ENCODE assay signal across 1 cellular context in the genomic region with DNA sequence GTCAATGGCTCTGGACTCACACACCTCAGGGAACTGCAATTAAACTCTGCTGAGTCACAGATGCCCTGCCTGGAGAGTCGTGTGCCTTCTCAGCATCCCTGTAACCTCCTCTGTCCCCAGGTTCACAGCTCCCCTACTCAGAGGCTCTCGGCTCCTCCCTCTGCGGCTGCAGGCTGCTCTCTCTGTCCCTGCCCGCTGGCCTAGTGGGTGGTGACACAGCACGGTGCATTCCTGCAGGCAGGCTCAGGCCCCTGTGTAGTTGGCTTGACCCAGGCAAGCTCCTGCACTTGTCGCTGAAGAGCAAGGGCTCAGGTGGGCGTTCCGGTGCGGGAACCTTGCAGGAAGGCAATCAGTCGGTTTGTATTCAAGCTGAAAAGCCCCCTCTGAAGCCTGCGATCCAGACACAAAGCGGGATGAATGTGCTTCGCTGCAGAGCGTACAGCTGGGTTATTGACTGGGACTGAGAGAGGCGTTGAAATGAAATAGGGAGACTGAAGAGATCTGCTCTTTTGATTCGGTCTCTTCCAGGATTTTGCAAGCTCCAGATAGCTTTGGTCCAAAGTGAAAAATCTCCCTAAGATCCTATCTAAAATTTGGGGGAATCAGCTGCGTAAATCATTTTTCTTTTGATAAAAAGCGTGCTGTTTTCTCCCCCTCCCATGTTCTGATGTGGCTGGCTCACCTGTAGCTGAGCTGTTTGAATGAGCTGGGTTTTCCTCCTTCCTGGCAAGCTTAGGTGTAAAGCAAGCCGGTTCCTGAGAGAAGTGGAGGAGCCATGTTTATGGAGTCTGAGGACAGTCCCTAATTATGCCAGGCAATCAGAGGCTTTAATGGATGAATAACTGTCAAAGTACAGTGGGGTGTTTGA.
A peak's percentile ranks its signal among the peaks of the same experiment; 100 is the strongest.
TF ChIP-seq lines count a peak whose summit lies in the region.

No MANE protein-coding gene starts in this region.

TF ChIP-seq in HepG2, 621 proteins besides CTCF, POLR2A, EP300 and RAD21 (continued from another document and continues in another):
- TF ChIP-seq, protein P1, sequence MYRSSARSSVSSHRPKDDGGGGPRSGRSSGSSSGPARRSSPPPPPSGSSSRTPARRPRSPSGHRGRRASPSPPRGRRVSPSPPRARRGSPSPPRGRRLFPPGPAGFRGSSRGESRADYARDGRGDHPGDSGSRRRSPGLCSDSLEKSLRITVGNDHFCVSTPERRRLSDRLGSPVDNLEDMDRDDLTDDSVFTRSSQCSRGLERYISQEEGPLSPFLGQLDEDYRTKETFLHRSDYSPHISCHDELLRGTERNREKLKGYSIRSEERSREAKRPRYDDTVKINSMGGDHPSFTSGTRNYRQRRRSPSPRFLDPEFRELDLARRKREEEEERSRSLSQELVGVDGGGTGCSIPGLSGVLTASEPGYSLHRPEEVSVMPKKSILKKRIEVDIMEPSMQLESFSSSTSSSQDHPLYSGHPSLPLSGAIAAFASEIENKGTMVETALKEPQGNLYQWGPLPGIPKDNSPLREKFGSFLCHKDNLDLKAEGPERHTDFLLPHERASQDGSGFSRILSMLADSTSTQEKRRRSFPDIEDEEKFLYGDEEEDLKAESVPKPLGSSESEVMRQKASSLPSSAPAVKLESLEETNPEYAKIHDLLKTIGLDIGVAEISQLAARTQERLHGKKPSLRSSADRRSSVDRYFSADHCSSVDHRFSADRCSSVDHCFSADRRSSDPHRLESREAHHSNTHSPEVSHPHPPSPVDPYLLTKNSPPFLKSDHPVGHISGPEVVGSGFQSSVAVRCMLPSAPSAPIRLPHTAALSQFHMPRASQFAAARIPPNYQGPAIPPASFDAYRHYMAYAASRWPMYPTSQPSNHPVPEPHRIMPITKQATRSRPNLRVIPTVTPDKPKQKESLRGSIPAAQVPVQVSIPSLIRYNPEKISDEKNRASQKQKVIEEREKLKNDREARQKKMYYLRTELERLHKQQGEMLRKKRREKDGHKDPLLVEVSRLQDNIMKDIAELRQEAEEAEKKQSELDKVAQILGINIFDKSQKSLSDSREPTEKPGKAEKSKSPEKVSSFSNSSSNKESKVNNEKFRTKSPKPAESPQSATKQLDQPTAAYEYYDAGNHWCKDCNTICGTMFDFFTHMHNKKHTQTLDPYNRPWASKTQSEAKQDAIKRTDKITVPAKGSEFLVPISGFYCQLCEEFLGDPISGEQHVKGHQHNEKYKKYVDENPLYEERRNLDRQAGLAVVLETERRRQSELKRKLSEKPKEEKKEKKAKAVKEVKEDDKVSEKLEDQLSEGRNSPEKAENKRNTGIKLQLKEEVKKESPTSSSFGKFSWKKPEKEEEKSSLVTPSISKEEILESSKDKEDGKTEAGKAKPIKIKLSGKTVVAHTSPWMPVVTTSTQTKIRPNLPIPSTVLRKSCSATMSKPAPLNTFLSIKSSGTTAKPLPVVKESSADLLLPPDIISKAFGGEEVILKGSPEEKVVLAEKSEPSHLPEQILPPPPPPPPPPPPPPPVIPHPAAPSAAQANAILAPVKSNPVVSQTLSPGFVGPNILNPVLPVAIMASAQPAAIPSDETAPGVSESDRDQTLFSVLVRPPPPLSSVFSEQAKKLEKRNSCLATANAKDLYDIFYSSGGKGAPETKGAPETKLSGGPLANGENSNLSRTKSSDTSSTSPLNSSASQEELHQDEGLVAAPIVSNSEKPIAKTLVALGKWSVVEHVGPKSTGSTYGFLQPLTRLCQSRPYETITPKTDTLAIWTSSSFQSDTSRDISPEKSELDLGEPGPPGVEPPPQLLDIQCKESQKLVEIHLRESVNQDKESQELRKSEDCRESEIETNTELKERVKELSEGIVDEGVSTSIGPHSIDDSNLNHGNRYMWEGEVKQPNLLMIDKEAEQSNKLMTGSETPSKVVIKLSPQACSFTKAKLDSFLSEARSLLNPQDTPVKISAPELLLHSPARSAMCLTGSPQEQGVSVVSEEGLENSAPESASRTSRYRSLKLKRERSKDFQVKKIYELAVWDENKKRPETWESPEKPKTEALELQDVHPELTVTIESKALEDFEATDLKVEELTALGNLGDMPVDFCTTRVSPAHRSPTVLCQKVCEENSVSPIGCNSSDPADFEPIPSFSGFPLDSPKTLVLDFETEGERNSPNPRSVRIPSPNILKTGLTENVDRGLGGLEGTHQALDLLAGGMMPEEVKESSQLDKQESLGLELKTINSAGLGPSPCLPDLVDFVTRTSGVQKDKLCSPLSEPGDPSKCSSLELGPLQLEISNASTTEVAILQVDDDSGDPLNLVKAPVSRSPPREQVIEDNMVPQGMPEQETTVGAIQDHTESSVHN (CRISPR knock-in tag; IDR thresholded peaks at IDR 0.05): no peak
- TF ChIP-seq FOXO1 (CRISPR knock-in tag; IDR thresholded peaks at IDR 0.05) (peak; percentile 76; the same call in 1 of the 2 replicates), ZNF589 (CRISPR knock-in tag; conservative IDR thresholded peaks at IDR 0.05) (no peak), GPN1 (CRISPR knock-in tag; IDR thresholded peaks at IDR 0.05; ENCODE audit: borderline replicate concordance) (no peak), MYNN (CRISPR knock-in tag; IDR thresholded peaks at IDR 0.05; ENCODE audit: low read depth) (no peak), ZNF230 (CRISPR knock-in tag; IDR thresholded peaks at IDR 0.05) (peak; percentile 68; the same call in 1 of the 2 replicates), ZNF777 (CRISPR knock-in tag; IDR thresholded peaks at IDR 0.05) (no peak), ATRX (CRISPR knock-in tag; IDR thresholded peaks at IDR 0.05; ENCODE audit: borderline replicate concordance) (no peak), POGZ (CRISPR knock-in tag; IDR thresholded peaks at IDR 0.05) (peak; percentile 96), HNF4A (CRISPR knock-in tag; IDR thresholded peaks at IDR 0.05) (peak; percentile 67), ZNF644 (CRISPR knock-in tag; IDR thresholded peaks at IDR 0.05; ENCODE audit: low read depth) (peak; percentile 74), KLF13 (CRISPR knock-in tag; IDR thresholded peaks at IDR 0.05) (no peak), KAT8 (CRISPR knock-in tag; IDR thresholded peaks at IDR 0.05) (peak; percentile 33; the same call in 1 of the 2 replicates), DNMT3B (CRISPR knock-in tag; conservative IDR thresholded peaks at IDR 0.05) (no peak), ZNF672 (CRISPR knock-in tag; IDR thresholded peaks at IDR 0.05) (no peak), FOXC1 (CRISPR knock-in tag; IDR thresholded peaks at IDR 0.05; ENCODE audit: borderline replicate concordance) (no peak; the same call in 1 of the 2 replicates), FOSL2 (CRISPR knock-in tag; IDR thresholded peaks at IDR 0.05) (peak; percentile 80), NFE2 (CRISPR knock-in tag; IDR thresholded peaks at IDR 0.05) (peak; percentile 85), ZBTB7A (CRISPR knock-in tag; IDR thresholded peaks at IDR 0.05) (peak; percentile 77)
- TF ChIP-seq, protein P2, sequence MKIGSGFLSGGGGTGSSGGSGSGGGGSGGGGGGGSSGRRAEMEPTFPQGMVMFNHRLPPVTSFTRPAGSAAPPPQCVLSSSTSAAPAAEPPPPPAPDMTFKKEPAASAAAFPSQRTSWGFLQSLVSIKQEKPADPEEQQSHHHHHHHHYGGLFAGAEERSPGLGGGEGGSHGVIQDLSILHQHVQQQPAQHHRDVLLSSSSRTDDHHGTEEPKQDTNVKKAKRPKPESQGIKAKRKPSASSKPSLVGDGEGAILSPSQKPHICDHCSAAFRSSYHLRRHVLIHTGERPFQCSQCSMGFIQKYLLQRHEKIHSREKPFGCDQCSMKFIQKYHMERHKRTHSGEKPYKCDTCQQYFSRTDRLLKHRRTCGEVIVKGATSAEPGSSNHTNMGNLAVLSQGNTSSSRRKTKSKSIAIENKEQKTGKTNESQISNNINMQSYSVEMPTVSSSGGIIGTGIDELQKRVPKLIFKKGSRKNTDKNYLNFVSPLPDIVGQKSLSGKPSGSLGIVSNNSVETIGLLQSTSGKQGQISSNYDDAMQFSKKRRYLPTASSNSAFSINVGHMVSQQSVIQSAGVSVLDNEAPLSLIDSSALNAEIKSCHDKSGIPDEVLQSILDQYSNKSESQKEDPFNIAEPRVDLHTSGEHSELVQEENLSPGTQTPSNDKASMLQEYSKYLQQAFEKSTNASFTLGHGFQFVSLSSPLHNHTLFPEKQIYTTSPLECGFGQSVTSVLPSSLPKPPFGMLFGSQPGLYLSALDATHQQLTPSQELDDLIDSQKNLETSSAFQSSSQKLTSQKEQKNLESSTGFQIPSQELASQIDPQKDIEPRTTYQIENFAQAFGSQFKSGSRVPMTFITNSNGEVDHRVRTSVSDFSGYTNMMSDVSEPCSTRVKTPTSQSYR (CRISPR knock-in tag; IDR thresholded peaks at IDR 0.05; ENCODE audit: borderline replicate concordance): no peak
- TF ChIP-seq, protein P3, sequence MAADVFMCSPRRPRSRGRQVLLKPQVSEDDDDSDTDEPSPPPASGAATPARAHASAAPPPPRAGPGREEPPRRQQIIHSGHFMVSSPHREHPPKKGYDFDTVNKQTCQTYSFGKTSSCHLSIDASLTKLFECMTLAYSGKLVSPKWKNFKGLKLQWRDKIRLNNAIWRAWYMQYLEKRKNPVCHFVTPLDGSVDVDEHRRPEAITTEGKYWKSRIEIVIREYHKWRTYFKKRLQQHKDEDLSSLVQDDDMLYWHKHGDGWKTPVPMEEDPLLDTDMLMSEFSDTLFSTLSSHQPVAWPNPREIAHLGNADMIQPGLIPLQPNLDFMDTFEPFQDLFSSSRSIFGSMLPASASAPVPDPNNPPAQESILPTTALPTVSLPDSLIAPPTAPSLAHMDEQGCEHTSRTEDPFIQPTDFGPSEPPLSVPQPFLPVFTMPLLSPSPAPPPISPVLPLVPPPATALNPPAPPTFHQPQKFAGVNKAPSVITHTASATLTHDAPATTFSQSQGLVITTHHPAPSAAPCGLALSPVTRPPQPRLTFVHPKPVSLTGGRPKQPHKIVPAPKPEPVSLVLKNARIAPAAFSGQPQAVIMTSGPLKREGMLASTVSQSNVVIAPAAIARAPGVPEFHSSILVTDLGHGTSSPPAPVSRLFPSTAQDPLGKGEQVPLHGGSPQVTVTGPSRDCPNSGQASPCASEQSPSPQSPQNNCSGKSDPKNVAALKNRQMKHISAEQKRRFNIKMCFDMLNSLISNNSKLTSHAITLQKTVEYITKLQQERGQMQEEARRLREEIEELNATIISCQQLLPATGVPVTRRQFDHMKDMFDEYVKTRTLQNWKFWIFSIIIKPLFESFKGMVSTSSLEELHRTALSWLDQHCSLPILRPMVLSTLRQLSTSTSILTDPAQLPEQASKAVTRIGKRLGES (CRISPR knock-in tag; IDR thresholded peaks at IDR 0.05; ENCODE audit: borderline replicate concordance): no peak
- TF ChIP-seq, protein P4, sequence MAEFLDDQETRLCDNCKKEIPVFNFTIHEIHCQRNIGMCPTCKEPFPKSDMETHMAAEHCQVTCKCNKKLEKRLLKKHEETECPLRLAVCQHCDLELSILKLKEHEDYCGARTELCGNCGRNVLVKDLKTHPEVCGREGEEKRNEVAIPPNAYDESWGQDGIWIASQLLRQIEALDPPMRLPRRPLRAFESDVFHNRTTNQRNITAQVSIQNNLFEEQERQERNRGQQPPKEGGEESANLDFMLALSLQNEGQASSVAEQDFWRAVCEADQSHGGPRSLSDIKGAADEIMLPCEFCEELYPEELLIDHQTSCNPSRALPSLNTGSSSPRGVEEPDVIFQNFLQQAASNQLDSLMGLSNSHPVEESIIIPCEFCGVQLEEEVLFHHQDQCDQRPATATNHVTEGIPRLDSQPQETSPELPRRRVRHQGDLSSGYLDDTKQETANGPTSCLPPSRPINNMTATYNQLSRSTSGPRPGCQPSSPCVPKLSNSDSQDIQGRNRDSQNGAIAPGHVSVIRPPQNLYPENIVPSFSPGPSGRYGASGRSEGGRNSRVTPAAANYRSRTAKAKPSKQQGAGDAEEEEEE (CRISPR knock-in tag; IDR thresholded peaks at IDR 0.05; ENCODE audit: borderline replicate concordance): no peak
- TF ChIP-seq, protein P5, sequence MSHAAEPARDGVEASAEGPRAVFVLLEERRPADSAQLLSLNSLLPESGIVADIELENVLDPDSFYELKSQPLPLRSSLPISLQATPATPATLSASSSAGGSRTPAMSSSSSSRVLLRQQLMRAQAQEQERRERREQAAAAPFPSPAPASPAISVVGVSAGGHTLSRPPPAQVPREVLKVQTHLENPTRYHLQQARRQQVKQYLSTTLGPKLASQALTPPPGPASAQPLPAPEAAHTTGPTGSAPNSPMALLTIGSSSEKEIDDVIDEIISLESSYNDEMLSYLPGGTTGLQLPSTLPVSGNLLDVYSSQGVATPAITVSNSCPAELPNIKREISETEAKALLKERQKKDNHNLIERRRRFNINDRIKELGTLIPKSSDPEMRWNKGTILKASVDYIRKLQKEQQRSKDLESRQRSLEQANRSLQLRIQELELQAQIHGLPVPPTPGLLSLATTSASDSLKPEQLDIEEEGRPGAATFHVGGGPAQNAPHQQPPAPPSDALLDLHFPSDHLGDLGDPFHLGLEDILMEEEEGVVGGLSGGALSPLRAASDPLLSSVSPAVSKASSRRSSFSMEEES (CRISPR knock-in tag; IDR thresholded peaks at IDR 0.05): no peak
- TF ChIP-seq, protein P6, sequence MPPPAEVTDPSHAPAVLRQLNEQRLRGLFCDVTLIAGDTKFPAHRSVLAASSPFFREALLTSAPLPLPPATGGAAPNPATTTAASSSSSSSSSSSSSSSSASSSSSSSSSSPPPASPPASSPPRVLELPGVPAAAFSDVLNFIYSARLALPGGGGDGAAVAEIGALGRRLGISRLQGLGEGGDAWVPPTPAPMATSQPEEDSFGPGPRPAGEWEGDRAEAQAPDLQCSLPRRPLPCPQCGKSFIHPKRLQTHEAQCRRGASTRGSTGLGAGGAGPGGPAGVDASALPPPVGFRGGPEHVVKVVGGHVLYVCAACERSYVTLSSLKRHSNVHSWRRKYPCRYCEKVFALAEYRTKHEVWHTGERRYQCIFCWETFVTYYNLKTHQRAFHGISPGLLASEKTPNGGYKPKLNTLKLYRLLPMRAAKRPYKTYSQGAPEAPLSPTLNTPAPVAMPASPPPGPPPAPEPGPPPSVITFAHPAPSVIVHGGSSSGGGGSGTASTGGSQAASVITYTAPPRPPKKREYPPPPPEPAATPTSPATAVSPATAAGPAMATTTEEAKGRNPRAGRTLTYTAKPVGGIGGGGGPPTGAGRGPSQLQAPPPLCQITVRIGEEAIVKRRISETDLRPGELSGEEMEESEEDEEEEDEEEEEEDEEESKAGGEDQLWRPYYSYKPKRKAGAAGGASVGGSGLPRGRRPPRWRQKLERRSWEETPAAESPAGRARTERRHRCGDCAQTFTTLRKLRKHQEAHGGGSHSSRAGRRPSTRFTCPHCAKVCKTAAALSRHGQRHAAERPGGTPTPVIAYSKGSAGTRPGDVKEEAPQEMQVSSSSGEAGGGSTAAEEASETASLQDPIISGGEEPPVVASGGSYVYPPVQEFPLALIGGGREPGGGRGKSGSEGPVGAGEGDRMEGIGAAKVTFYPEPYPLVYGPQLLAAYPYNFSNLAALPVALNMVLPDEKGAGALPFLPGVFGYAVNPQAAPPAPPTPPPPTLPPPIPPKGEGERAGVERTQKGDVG (CRISPR knock-in tag; IDR thresholded peaks at IDR 0.05; ENCODE audit: borderline replicate concordance): peak; percentile 80
- TF ChIP-seq, protein P7, sequence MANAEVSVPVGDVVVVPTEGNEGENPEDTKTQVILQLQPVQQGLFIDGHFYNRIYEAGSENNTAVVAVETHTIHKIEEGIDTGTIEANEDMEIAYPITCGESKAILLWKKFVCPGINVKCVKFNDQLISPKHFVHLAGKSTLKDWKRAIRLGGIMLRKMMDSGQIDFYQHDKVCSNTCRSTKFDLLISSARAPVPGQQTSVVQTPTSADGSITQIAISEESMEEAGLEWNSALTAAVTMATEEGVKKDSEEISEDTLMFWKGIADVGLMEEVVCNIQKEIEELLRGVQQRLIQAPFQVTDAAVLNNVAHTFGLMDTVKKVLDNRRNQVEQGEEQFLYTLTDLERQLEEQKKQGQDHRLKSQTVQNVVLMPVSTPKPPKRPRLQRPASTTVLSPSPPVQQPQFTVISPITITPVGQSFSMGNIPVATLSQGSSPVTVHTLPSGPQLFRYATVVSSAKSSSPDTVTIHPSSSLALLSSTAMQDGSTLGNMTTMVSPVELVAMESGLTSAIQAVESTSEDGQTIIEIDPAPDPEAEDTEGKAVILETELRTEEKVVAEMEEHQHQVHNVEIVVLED (CRISPR knock-in tag; IDR thresholded peaks at IDR 0.05; ENCODE audit: borderline replicate concordance): peak; percentile 52; the same call in 1 of the 2 replicates
